1 cellular context compared by ENCODE assay signal in genomic region chr16:66620419-66620775, GRCh38.
TF ChIP-seq lines count a peak whose summit lies in the region.

No MANE protein-coding gene starts in this region.

TF ChIP-seq in IMR-90, 13 proteins besides CTCF, POLR2A, EP300 and RAD21:
- TF ChIP-seq MAZ (IDR thresholded peaks at IDR 0.05; ENCODE audit: borderline replicate concordance, low read depth, low read length), result no peak
- no peak for TF ChIP-seq RFX5 (IDR thresholded peaks at IDR 0.05; ENCODE audit: low read depth, low read length)
- no peak for TF ChIP-seq RCOR1 (IDR thresholded peaks at IDR 0.05; ENCODE audit: insufficient replicate concordance, low read length)
- TF ChIP-seq MXI1 (IDR thresholded peaks at IDR 0.05; ENCODE audit: borderline replicate concordance, low read depth, low read length), result no peak
- no peak for TF ChIP-seq ELK1 (IDR thresholded peaks at IDR 0.05; ENCODE audit: borderline replicate concordance, low read depth, low read length)
TF ChIP-seq in IMR-90: peak in this region for 0.
